15 cellular contexts compared by ENCODE assay signal in genomic region chr3:4570840-4571621, GRCh38.
DNase-seq lines count a peak whose midpoint lies in the region; ATAC-seq lines count a peak whose summit lies in the region.
"Had no signal": no experiment of that assay in that cellular context is flagged by ENCODE, and none has a peak within 500 bp of the region (broad histone marks: within the 10 kb centered on the region; RNA-seq: fewer than 3 reads in every experiment).

No MANE protein-coding gene starts in this region.

- no peak overlapping the region for H3K27ac ChIP-seq in CD4-positive, alpha-beta memory T cell (ENCODE audit: low read depth, low read length)
- H3K27ac ChIP-seq: SJSA1, uterus had no signal

- no peaks in the 10 kb centered on the region for H3K36me3 ChIP-seq in CD4-positive, alpha-beta memory T cell (ENCODE audit: insufficient read depth, low read length)
- H3K36me3 ChIP-seq: SJSA1, uterus had no signal

- ATAC-seq in HG03175 (IDR thresholded peaks at IDR 0.05; ENCODE audit: unreplicated experiment): peak; percentile 60
- ATAC-seq in T-helper 17 cell: no peak
- ATAC-seq in naive B cell (ENCODE audit: low read depth in 2 of 2): no peak
- ATAC-seq in esophagus mucosa: no peak

- H3K27ac Mint-ChIP-seq in T-helper 17 cell: peak overlapping the region; percentile 47
- peak overlapping the region in 5 of 6 donors; percentile 43 to 86 (median 69) for H3K27ac Mint-ChIP-seq in naive B cell
- peak overlapping the region in 2 of 7 donors; percentile 63 to 75 for H3K27ac Mint-ChIP-seq in CD4-positive, alpha-beta memory T cell
- H3K27ac Mint-ChIP-seq: activated naive CD4-positive, alpha-beta T cell treated with anti-CD3 and anti-CD28 coated beads, Interleukin-2, amount 50 U/mL, for 24 hours had no signal

- no peaks in the 10 kb centered on the region for H3K4me1 ChIP-seq in CD4-positive, alpha-beta memory T cell (ENCODE audit: insufficient read depth, low read length)
- H3K4me1 ChIP-seq: SJSA1, uterus had no signal

- peaks cover 6% of the 10 kb centered on the region for H3K36me3 Mint-ChIP-seq in T-helper 17 cell (ENCODE audit: low read depth)
- H3K36me3 Mint-ChIP-seq in naive B cell: peaks cover 0 to 23% of the 10 kb centered on the region in 2 donors
- no peaks in the 10 kb centered on the region for H3K36me3 Mint-ChIP-seq in CD4-positive, alpha-beta memory T cell

- H3K27me3 ChIP-seq in CD4-positive, alpha-beta memory T cell (ENCODE audit: insufficient read depth, low read length): no peaks in the 10 kb centered on the region
- H3K27me3 ChIP-seq: SJSA1, uterus had no signal

- no peaks in the 10 kb centered on the region for H3K9me3 ChIP-seq in T-helper 17 cell (ENCODE audit: control insufficient read depth, low read length, poor library complexity, severe bottlenecking)
- H3K9me3 ChIP-seq in CD4-positive, alpha-beta memory T cell (ENCODE audit: control insufficient read depth in 1 of 2, low read length in 2 of 2): no peaks in the 10 kb centered on the region
- H3K9me3 ChIP-seq: SJSA1, uterus had no signal

- H3K27me3 Mint-ChIP-seq in T-helper 17 cell (no peaks in the 10 kb centered on the region), naive B cell (no peaks in the 10 kb centered on the region)
- no peaks in the 10 kb centered on the region for H3K27me3 Mint-ChIP-seq in CD4-positive, alpha-beta memory T cell
- H3K27me3 Mint-ChIP-seq: activated naive CD4-positive, alpha-beta T cell treated with anti-CD3 and anti-CD28 coated beads, Interleukin-2, amount 50 U/mL, for 24 hours had no signal

- peak; percentile 58 for DNase-seq in GDM1 (lab: John Stamatoyannopoulos, UW)
- DNase-seq in T-helper 17 cell: no peak
- no peak for DNase-seq in naive B cell
- DNase-seq in DMS 273 (lab: John Stamatoyannopoulos, UW; ENCODE audit: unreplicated experiment): no peak
- no peak for DNase-seq in NCI-H748 (lab: John Stamatoyannopoulos, UW; ENCODE audit: unreplicated experiment)
- DNase-seq in CD4-positive, alpha-beta memory T cell: no peak
- DNase-seq: C1 segment of cervical spinal cord; caudate nucleus; kidney; stimulated activated CD4-positive, alpha-beta T cell treated with anti-CD3 and anti-CD28 coated beads, Interleukin-1b, Interleukin-23, amount 100 ng/mL, for 48 hours; uterus had no signal

- CTCF ChIA-PET in CD4-positive, alpha-beta memory T cell (lab: Charles Lee; ENCODE audit: partially characterized antibody): interaction anchor here (0.7 to 3.3 kb wide), 5 partner anchors 10 to 220 kb away, joined by 3 to 18 read pairs (median 6); no protein-coding TSS in a partner anchor

- no peak overlapping the region for H3K4me3 ChIP-seq in CD4-positive, alpha-beta memory T cell (ENCODE audit: low read length in 2 of 2)
- H3K4me3 ChIP-seq: SJSA1, uterus had no signal

- no peaks in the 10 kb centered on the region for H3K9me3 Mint-ChIP-seq in naive B cell
- H3K9me3 Mint-ChIP-seq in CD4-positive, alpha-beta memory T cell: no peaks in the 10 kb centered on the region
- H3K9me3 Mint-ChIP-seq: activated naive CD4-positive, alpha-beta T cell treated with anti-CD3 and anti-CD28 coated beads, Interleukin-2, amount 50 U/mL, for 24 hours had no signal

- no peak overlapping the region for H3K4me3 Mint-ChIP-seq in T-helper 17 cell
- H3K4me3 Mint-ChIP-seq in naive B cell: peak overlapping the region in 4 of 8 donors; percentile 14 to 37 (median 34)
- H3K4me3 Mint-ChIP-seq in CD4-positive, alpha-beta memory T cell: no peak overlapping the region
- H3K4me3 Mint-ChIP-seq: activated naive CD4-positive, alpha-beta T cell treated with anti-CD3 and anti-CD28 coated beads, Interleukin-2, amount 50 U/mL, for 24 hours had no signal

- POLR2A ChIA-PET in CD4-positive, alpha-beta memory T cell (lab: Charles Lee; ENCODE audit: partially characterized antibody): no interaction called here

- H3K4me1 Mint-ChIP-seq in T-helper 17 cell (peaks cover 27% of the 10 kb centered on the region), naive B cell (peaks cover 63 to 91% (median 79%) of the 10 kb centered on the region in 3 donors)
- peaks cover 5 to 37% (median 13%) of the 10 kb centered on the region in 4 donors for H3K4me1 Mint-ChIP-seq in CD4-positive, alpha-beta memory T cell

- intact Hi-C loops in CD4-positive, alpha-beta memory T cell (cut with micrococcal nuclease): loop anchor here (1.0 to 5.0 kb wide), 2 partner anchors 54 to 220 kb away; no protein-coding TSS in a partner anchor
